ENCODE assay signal across 26 cellular contexts in genomic region chr9:37426846-37427245, GRCh38.
"Had no signal": no experiment of that assay in that cellular context is flagged by ENCODE, and none has a peak within 500 bp of the region (broad histone marks: within the 10 kb centered on the region; RNA-seq: fewer than 3 reads in every experiment).

No MANE protein-coding gene starts in this region.

- ATAC-seq: activated CD8-positive, alpha-beta memory T cell treated with anti-CD3 and anti-CD28 coated beads, Interleukin-2, amount 10 ng/mL, durations not matched to agents 7 days and 5 days; activated T-helper 17 cell treated with anti-CD3 and anti-CD28 coated beads, Interleukin-2, amount 50 U/mL, for 72 hours; Panc1; Right ventricle myocardium inferior had no signal

- H3K9me3 Mint-ChIP-seq: activated T-helper 17 cell treated with anti-CD3 and anti-CD28 coated beads, Interleukin-2, amount 50 U/mL, for 72 hours; brain had no signal

- H3K4me3 Mint-ChIP-seq: activated CD8-positive, alpha-beta memory T cell treated with anti-CD3 and anti-CD28 coated beads, Interleukin-2, amount 10 ng/mL, durations not matched to agents 7 days and 5 days; activated T-helper 17 cell treated with anti-CD3 and anti-CD28 coated beads, Interleukin-2, amount 50 U/mL, for 72 hours; brain had no signal

- H3K27ac ChIP-seq: cardiac muscle cell, SK-N-MC had no signal

- DNase-seq: activated CD4-positive, alpha-beta T cell treated with anti-CD3 and anti-CD28 coated beads for 48 hours; activated CD4-positive, alpha-beta T cell treated with anti-CD3 and anti-CD28 coated beads, Interleukin-2, amount 50 U/mL, for 48 hours; activated CD4-positive, CD25-positive, alpha-beta regulatory T cell treated with anti-CD3 and anti-CD28 coated beads, Interleukin-2, amount 50 U/mL, for 72 hours; activated CD8-positive, alpha-beta memory T cell treated with anti-CD3 and anti-CD28 coated beads, Interleukin-2, amount 10 ng/mL, durations not matched to agents 7 days and 5 days; activated gamma-delta T cell treated with Interleukin-2 at 50 U/mL for 16 hours; activated naive CD4-positive, alpha-beta T cell treated with anti-CD3 and anti-CD28 coated beads, Interleukin-2, amount 50 U/mL, for 16 hours; activated T-cell treated with anti-CD3 and anti-CD28 coated beads, Interleukin-2, amount 50 U/mL, for 48 hours; amygdala; Karpas-422; NCI-H1105 treated with DMSO at 0.1 percent for 48 hours; NCI-H1436 treated with DMSO at 0.1 percent for 48 hours; NCI-H187; NCI-H2081; NCI-H446 treated with DMSO at 0.1 percent for 48 hours; NCI-H524 treated with DMSO at 0.1 percent for 48 hours; NCI-H774; OCI-M1; RPMI8226; T-helper 1 cell had no signal

- H3K4me3 ChIP-seq: cardiac muscle cell, SK-N-MC had no signal

- FAIRE-seq: astrocyte had no signal

- H3K27me3 Mint-ChIP-seq: activated CD8-positive, alpha-beta memory T cell treated with anti-CD3 and anti-CD28 coated beads, Interleukin-2, amount 10 ng/mL, durations not matched to agents 7 days and 5 days; activated T-helper 17 cell treated with anti-CD3 and anti-CD28 coated beads, Interleukin-2, amount 50 U/mL, for 72 hours had no signal

- H3K27me3 ChIP-seq: cardiac muscle cell had no signal

- H3K27ac Mint-ChIP-seq: activated CD8-positive, alpha-beta memory T cell treated with anti-CD3 and anti-CD28 coated beads, Interleukin-2, amount 10 ng/mL, durations not matched to agents 7 days and 5 days; brain had no signal
